22 cellular contexts compared by ENCODE assay signal in genomic region chr9:102550266-102550665, GRCh38.
A peak's percentile ranks its signal among the peaks of the same experiment; 100 is the strongest.
DNase-seq lines count a peak whose midpoint lies in the region; ATAC-seq, FAIRE-seq and TF ChIP-seq lines count a peak whose summit lies in the region.
"Had no signal": no experiment of that assay in that cellular context is flagged by ENCODE, and none has a peak within 500 bp of the region (broad histone marks: within the 10 kb centered on the region; RNA-seq: fewer than 3 reads in every experiment).

No MANE protein-coding gene starts in this region.

- H3K27me3 ChIP-seq in small intestine (ENCODE audit: control insufficient read depth in 2 of 2, insufficient read depth in 2 of 2, low read length in 2 of 2) (no peaks in the 10 kb centered on the region), osteoblast (ENCODE audit: insufficient read depth, low read length) (no peaks in the 10 kb centered on the region)

- no peak overlapping the region for H3K4me2 ChIP-seq in osteoblast (ENCODE audit: insufficient read depth, low read length)
- H3K4me2 ChIP-seq: A549 had no signal

- DNase-seq in NCI-H69 (lab: John Stamatoyannopoulos, UW) (peak; percentile 7), iris pigment epithelial cell (ENCODE audit: low read depth) (peak; percentile 1), kidney tubule cell (ENCODE audit: low spot score) (peak; percentile 58), small intestine (peak; percentile 1), mesothelial cell of epicardium (ENCODE audit: low spot score in 2 of 2, unreplicated experiment in 2 of 2) (no peak), osteoblast (ENCODE audit: insufficient read length, low spot score, missing footprints) (no peak)
- DNase-seq: 8988T; C1 segment of cervical spinal cord; CD4-positive, alpha-beta memory T cell; COR-L47; DMS153; DMS79; EL; GDM1; GM23248; H7; HCEC 1CT had no signal

- no peak for ATAC-seq in HG02870 (IDR thresholded peaks at IDR 0.05; ENCODE audit: unreplicated experiment)
- ATAC-seq: A549, GM12878 had no signal

- H3K36me3 ChIP-seq in small intestine (ENCODE audit: control insufficient read depth in 2 of 2, insufficient read depth in 2 of 2, low read length in 2 of 2) (no peaks in the 10 kb centered on the region), osteoblast (ENCODE audit: insufficient read depth, low read length) (no peaks in the 10 kb centered on the region)

- H4K20me1 ChIP-seq in osteoblast (ENCODE audit: insufficient read depth, low read length) = no peaks in the 10 kb centered on the region

- peaks cover 59% of the 10 kb centered on the region for H3K9me3 Mint-ChIP-seq in mesothelial cell of epicardium

- no peak overlapping the region for H3K27ac ChIP-seq in small intestine (ENCODE audit: low read depth in 1 of 2, low read length in 1 of 2)
- no peak overlapping the region for H3K27ac ChIP-seq in osteoblast (ENCODE audit: low read depth, low read length)
- H3K27ac ChIP-seq: A549, GM23248 had no signal

- no peaks in the 10 kb centered on the region for H3K79me2 ChIP-seq in osteoblast (ENCODE audit: insufficient read depth, low read length)

- no peak overlapping the region for H2AFZ ChIP-seq in osteoblast (ENCODE audit: low read length)
- H2AFZ ChIP-seq: GM23248 had no signal

- H3K4me3 Mint-ChIP-seq in mesothelial cell of epicardium = no peak overlapping the region
- H3K4me3 Mint-ChIP-seq: CD4-positive, alpha-beta memory T cell had no signal

- no peaks in the 10 kb centered on the region for H3K4me1 ChIP-seq in small intestine (ENCODE audit: control insufficient read depth in 2 of 2, insufficient read depth in 1 of 2, low read depth in 1 of 2, low read length in 1 of 2)
- no peaks in the 10 kb centered on the region for H3K4me1 ChIP-seq in osteoblast (ENCODE audit: insufficient read depth, low read length)
- H3K4me1 ChIP-seq: A549 had no signal

- TF ChIP-seq CTCF in mesothelial cell of epicardium (IDR thresholded peaks at IDR 0.05; ENCODE audit: unreplicated experiment) (no peak), osteoblast (IDR thresholded peaks at IDR 0.05; ENCODE audit: extremely low read depth, low read depth, low read length) (no peak)

- no peak for FAIRE-seq in small intestine (lab: Jason Lieb, UNC)
- FAIRE-seq: A549, GM12878, GM19239, H1 had no signal

- H3K9me3 ChIP-seq in small intestine (ENCODE audit: control insufficient read depth, low read depth) (no peaks in the 10 kb centered on the region), osteoblast (ENCODE audit: low read depth, low read length) (peaks cover 9% of the 10 kb centered on the region)
- H3K9me3 ChIP-seq: A549 had no signal

- no peaks in the 10 kb centered on the region for H3K27me3 Mint-ChIP-seq in mesothelial cell of epicardium (ENCODE audit: low read depth)
- H3K27me3 Mint-ChIP-seq: CD4-positive, alpha-beta memory T cell had no signal

- no peaks in the 10 kb centered on the region for H3K36me3 Mint-ChIP-seq in mesothelial cell of epicardium
- H3K36me3 Mint-ChIP-seq: CD4-positive, alpha-beta memory T cell had no signal

- H3K4me3 ChIP-seq in small intestine (ENCODE audit: low read depth in 1 of 2, low read length in 2 of 2) (no peak overlapping the region), osteoblast (ENCODE audit: insufficient read depth, low read length) (no peak overlapping the region)
- H3K4me3 ChIP-seq: A549, GM12878, GM23248 had no signal

- H3K4me1 Mint-ChIP-seq in mesothelial cell of epicardium = no peaks in the 10 kb centered on the region
- H3K4me1 Mint-ChIP-seq: CD4-positive, alpha-beta memory T cell had no signal

- H3K27ac Mint-ChIP-seq in mesothelial cell of epicardium = no peak overlapping the region
- H3K27ac Mint-ChIP-seq: CD4-positive, alpha-beta memory T cell had no signal

Comparison
In these comparisons a context has a peak if more than half of its experiments do, and no peak if none do; other contexts are left out.
1. DNase-seq: peak in NCI-H69 (single experiment), iris pigment epithelial cell (single experiment), kidney tubule cell (single experiment) and small intestine (single experiment); none in mesothelial cell of epicardium (0 of 2) and osteoblast (single experiment).